In the genomic region with DNA sequence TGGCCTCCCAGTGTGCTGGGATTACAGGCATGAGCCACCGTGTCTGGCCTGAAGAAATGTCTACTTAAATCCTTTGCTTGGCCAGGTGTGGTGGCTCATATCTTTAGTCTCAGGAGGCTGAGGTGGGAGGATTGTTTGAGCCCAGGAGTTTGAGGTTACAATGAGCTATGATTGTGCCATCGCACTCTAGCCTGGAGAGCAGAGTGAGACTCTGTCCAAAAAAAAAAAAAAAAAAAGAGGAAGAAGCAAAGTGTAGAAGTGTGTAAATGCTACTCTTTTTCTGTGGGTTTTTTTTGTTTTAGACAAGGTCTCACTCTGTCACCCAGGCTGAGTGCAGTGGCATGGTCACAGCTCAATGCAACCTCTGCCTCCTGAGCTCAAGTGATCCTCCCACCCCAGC, we compare ENCODE assay signal across 1 cellular context.
A peak's percentile ranks its signal among the peaks of the same experiment; 100 is the strongest.
TF ChIP-seq lines count a peak whose summit lies in the region.

No MANE protein-coding gene starts in this region.

TF ChIP-seq in K562, 482 proteins besides CTCF, POLR2A, EP300 and RAD21:
- TF ChIP-seq ZNF384 (IDR thresholded peaks at IDR 0.05; ENCODE audit: low read depth, low read length) = 0 out of 2 replicates have a peak, but pooled peaks have one; percentile 30
- no peak for TF ChIP-seq NFIX (CRISPR knock-in tag; IDR thresholded peaks at IDR 0.05; ENCODE audit: low read depth)
